In genomic region chr10:22630229-22631174, GRCh38 we compare ENCODE assay signal across 8 cellular contexts.
DNase-seq lines count a peak whose midpoint lies in the region; ATAC-seq, FAIRE-seq and TF ChIP-seq lines count a peak whose summit lies in the region.

No MANE protein-coding gene starts in this region.

- no peak overlapping the region for H3K4ac ChIP-seq in H1 (replicated peaks; ENCODE audit: insufficient read length, low read depth, low read length)

- no peaks in the 10 kb centered on the region for H3K27me3 ChIP-seq in H1 (replicated peaks in 1 of 4; ENCODE audit: control insufficient read depth in 3 of 4, extremely low read depth in 1 of 4, insufficient read depth in 3 of 4, low read length in 3 of 4)

- H3K27ac ChIP-seq in H1 (ENCODE audit: low read depth, low read length): no peak overlapping the region

- CTCF ChIA-PET in H1 (lab: Charles Lee; ENCODE audit: partially characterized antibody): interaction anchor here (0.6 to 1.4 kb wide), 4 partner anchors 12 to 358 kb away, joined by 3 to 6 read pairs (median 4); no protein-coding TSS in a partner anchor

- no peaks in the 10 kb centered on the region for H3K36me3 ChIP-seq in H1 (ENCODE audit: control insufficient read depth in 2 of 4, insufficient read depth in 4 of 4, low read length in 3 of 4)

- peaks cover 0 to 3% of the 10 kb centered on the region in 2 experiments for H4K20me1 ChIP-seq in H1 (replicated peaks in 1 of 2; ENCODE audit: control insufficient read depth in 1 of 2, insufficient read depth in 2 of 2, low read length in 2 of 2)

- TF ChIP-seq POLR2A in H1 (IDR thresholded peaks at IDR 0.05; ENCODE audit: control extremely low read depth in 1 of 2, low read depth in 2 of 2, low read length in 2 of 2): no peak

- no peak overlapping the region for H4K8ac ChIP-seq in H1 (ENCODE audit: extremely low read depth, insufficient read depth, low read length)

- H2BK12ac ChIP-seq in H1 (ENCODE audit: low read depth, low read length): no peak overlapping the region

- no peak overlapping the region for H3K14ac ChIP-seq in H1 (ENCODE audit: insufficient read length)

- peak overlapping the region; percentile 5; the same call in 1 of the 2 replicates for H3K18ac ChIP-seq in H1 (ENCODE audit: extremely low read depth, low read length)

- 87% methylated on average over 7 of the region's 7 CpGs; no CpG with 5 or more reads in 1 of the 2 experiments for WGBS in H1 (ENCODE audit: extremely low coverage in 1 of 2, insufficient coverage in 1 of 2, insufficient read length in 1 of 2, insufficient replicate concordance in 2 of 2, low coverage in 1 of 2, low lambda C conversion rate in 2 of 2, missing lambda C conversion rate in 1 of 2), 2 experiments

- H3K4me3 ChIP-seq in AG10803 (ENCODE audit: low read length): no peak overlapping the region
- no peak overlapping the region for H3K4me3 ChIP-seq in H1 (ENCODE audit: extremely low read depth in 1 of 4, insufficient read depth in 2 of 4, low read depth in 3 of 4, low read length in 4 of 4)

- H2AK5ac ChIP-seq in H1 (ENCODE audit: low read depth, low read length): 0 out of 2 replicates have a peak overlapping the region, but pooled peaks have one; percentile 34

- DNase-seq in AG10803 (ENCODE audit: low read depth): peak; percentile 54
- peak; percentile 14 for DNase-seq in SIG-M5 (lab: John Stamatoyannopoulos, UW)
- no peak for DNase-seq in H1 (ENCODE audit: low read depth in 1 of 2, low spot score in 2 of 2)
- DNase-seq in omental fat pad (ENCODE audit: low spot score): no peak
- DNase-seq in NCI-H1694 treated with DMSO at 0.1 percent for 48 hours (lab: John Stamatoyannopoulos, UW): no peak
- no peak for DNase-seq in HT-29 (ENCODE audit: low spot score)

- H2BK5ac ChIP-seq in H1 (ENCODE audit: low read depth, low read length): no peak overlapping the region

- H2AFZ ChIP-seq in H1 (ENCODE audit: low read length): no peak overlapping the region

- H3K79me2 ChIP-seq in H1 (ENCODE audit: control insufficient read depth in 1 of 2, insufficient read depth in 2 of 2, low read length in 2 of 2): peaks cover 0 to 97% of the 10 kb centered on the region in 2 experiments; a peak in 3 of 4 replicates

- no peak overlapping the region for H4K91ac ChIP-seq in H1 (replicated peaks; ENCODE audit: insufficient read length, low read length)

- TF ChIP-seq RAD21 in H1 (IDR thresholded peaks at IDR 0.05 in 1 of 2, conservative IDR thresholded peaks at IDR 0.05 in 1 of 2; ENCODE audit: low read depth in 2 of 2, low read length in 2 of 2): no peak

- H3K79me1 ChIP-seq in H1 (ENCODE audit: low read depth, low read length): peaks cover 19% of the 10 kb centered on the region

- H3K23ac ChIP-seq in H1 (ENCODE audit: insufficient read length): no peak overlapping the region

- H3K9me3 ChIP-seq in H1 (ENCODE audit: insufficient read depth in 2 of 2, low read depth in 1 of 2, low read length in 1 of 2): no peaks in the 10 kb centered on the region

- H2BK20ac ChIP-seq in H1 (ENCODE audit: low read length): no peak overlapping the region

- no peak overlapping the region for H2BK15ac ChIP-seq in H1 (ENCODE audit: low read length)

- TF ChIP-seq EP300 in H1 (IDR thresholded peaks at IDR 0.05; ENCODE audit: borderline replicate concordance in 1 of 2, low read depth in 2 of 2, low read length in 2 of 2): no peak

- TF ChIP-seq CTCF in AG10803 (conservative IDR thresholded peaks at IDR 0.05; ENCODE audit: low read length) (no peak), H1 (IDR thresholded peaks at IDR 0.05; ENCODE audit: control extremely low read depth in 1 of 3, insufficient read depth in 1 of 3, low read depth in 1 of 3, low read length in 3 of 3) (no peak), omental fat pad (IDR thresholded peaks at IDR 0.05) (no peak)

- no peak overlapping the region for H2BK120ac ChIP-seq in H1 (replicated peaks; ENCODE audit: low read depth, low read length)

- FAIRE-seq in H1 (lab: Jason Lieb, UNC): no peak

- no peak overlapping the region for H3K9ac ChIP-seq in H1 (replicated peaks in 1 of 4; ENCODE audit: extremely low read depth in 1 of 4, low read depth in 3 of 4, low read length in 3 of 4)

- H3K56ac ChIP-seq in H1 (replicated peaks; ENCODE audit: insufficient read length, low read depth, low read length): no peak overlapping the region

- POLR2A ChIA-PET in H1 (lab: Charles Lee; ENCODE audit: partially characterized antibody): no interaction called here

- peak; percentile 86 for ATAC-seq in GM18907 (IDR thresholded peaks at IDR 0.05; ENCODE audit: unreplicated experiment)
- ATAC-seq in HG03045 (IDR thresholded peaks at IDR 0.05; ENCODE audit: unreplicated experiment): peak; percentile 93
- peak; percentile 88 for ATAC-seq in omental fat pad (ENCODE audit: low FRiP score)

- H3K23me2 ChIP-seq in H1 (ENCODE audit: low read depth, low read length): no peaks in the 10 kb centered on the region

- H4K5ac ChIP-seq in H1 (ENCODE audit: insufficient read length, low read depth, low read length): no peak overlapping the region

- no peak overlapping the region for H3K4me2 ChIP-seq in H1 (ENCODE audit: insufficient read depth in 1 of 2, low read depth in 2 of 2, low read length in 2 of 2)

- H3K4me1 ChIP-seq in H1 (replicated peaks in 1 of 4; ENCODE audit: control insufficient read depth in 3 of 4, insufficient read depth in 4 of 4, low read length in 3 of 4): peaks cover 7 to 17% (median 10%) of the 10 kb centered on the region in 4 experiments

TF ChIP-seq in H1, 55 proteins besides CTCF, POLR2A, EP300 and RAD21:
- TF ChIP-seq JUND (IDR thresholded peaks at IDR 0.05; ENCODE audit: low read length): peak; percentile 87
- TF ChIP-seq JUN (IDR thresholded peaks at IDR 0.05; ENCODE audit: low read depth, low read length): no peak

Comparison
In these comparisons a context has a peak if more than half of its experiments do, and no peak if none do; other contexts are left out.
1. DNase-seq: peak in AG10803 (single experiment) and SIG-M5 (single experiment); none in H1 (0 of 2), omental fat pad (single experiment), NCI-H1694 treated with DMSO at 0.1 percent for 48 hours (single experiment) and HT-29 (single experiment).
2. Peak in every context shown above with its lines, with median percentiles within 50 percentile points of each other: ATAC-seq.